Comparison of ENCODE assay signal across 18 cellular contexts in genomic region chr6:155219858-155220301, GRCh38.
DNase-seq lines count a peak whose midpoint lies in the region; ATAC-seq lines count a peak whose summit lies in the region.
"Had no signal": no experiment of that assay in that cellular context is flagged by ENCODE, and none has a peak within 500 bp of the region (broad histone marks: within the 10 kb centered on the region; RNA-seq: fewer than 3 reads in every experiment).

No MANE protein-coding gene starts in this region.

- DNase-seq in NCI-H2081 (lab: John Stamatoyannopoulos, UW): peak; percentile 3 to 55
- no peak for DNase-seq in NCI-H2081 treated with DMSO at 0.1 percent for 48 hours (lab: John Stamatoyannopoulos, UW)
- DNase-seq in astrocyte of the hippocampus (ENCODE audit: low read depth, low spot score): peak; percentile 12
- DNase-seq in medulla oblongata (ENCODE audit: extremely low spot score): peak; percentile 64
- DNase-seq in activated T-cell treated with anti-CD3 and anti-CD28 coated beads, Interleukin-2, amount 50 U/mL, for 24 hours: no peak
- no peak for DNase-seq in stimulated activated naive B cell treated with anti-CD40 and anti-IgM and Interleukin-4, amounts not matched to agents 10 μg/mL and 1 μg/mL and 100 μg/mL, for 72 hours
- DNase-seq in ecto neural progenitor cell (ENCODE audit: low spot score): no peak
- DNase-seq: 8988T; activated CD8-positive, alpha-beta T cell treated with anti-CD3 and anti-CD28 coated beads for 36 hours; activated naive CD8-positive, alpha-beta T cell treated with anti-CD3 and anti-CD28 coated beads, Interleukin-2, amount 50 U/mL, for 24 hours; CD4-positive, alpha-beta memory T cell; kidney glomerular epithelial cell; NCI-H2171 treated with DMSO at 0.1 percent for 48 hours; ovary; RPMI8226; spleen had no signal

- no peak overlapping the region for H3K4me3 Mint-ChIP-seq in activated T-cell treated with anti-CD3 and anti-CD28 coated beads, Interleukin-2, amount 50 U/mL, for 24 hours
- no peak overlapping the region for H3K4me3 Mint-ChIP-seq in stimulated activated naive B cell treated with anti-CD40 and anti-IgM and Interleukin-4, amounts not matched to agents 10 μg/mL and 1 μg/mL and 100 μg/mL, for 72 hours
- H3K4me3 Mint-ChIP-seq: activated CD8-positive, alpha-beta T cell treated with anti-CD3 and anti-CD28 coated beads for 36 hours; activated naive CD8-positive, alpha-beta T cell treated with anti-CD3 and anti-CD28 coated beads, Interleukin-2, amount 50 U/mL, for 24 hours; CD4-positive, alpha-beta memory T cell; stimulated activated effector memory CD8-positive, alpha-beta T cell treated with anti-CD3 and anti-CD28 coated beads, Interleukin-12 subunit alpha, Interleukin-12 subunit beta, amount 100 ng/mL, for 72 hours had no signal

- no peak overlapping the region for H3K4me3 ChIP-seq in stomach smooth muscle (ENCODE audit: low read length in 2 of 2)
- H3K4me3 ChIP-seq: ovary, spleen had no signal

- H3K36me3 ChIP-seq in stomach smooth muscle (ENCODE audit: control insufficient read depth in 2 of 2, insufficient read depth in 2 of 2, low read length in 2 of 2): no peaks in the 10 kb centered on the region
- H3K36me3 ChIP-seq: ovary, spleen had no signal

- no peaks in the 10 kb centered on the region for H3K36me3 Mint-ChIP-seq in activated T-cell treated with anti-CD3 and anti-CD28 coated beads, Interleukin-2, amount 50 U/mL, for 24 hours (ENCODE audit: low read depth)
- H3K36me3 Mint-ChIP-seq in stimulated activated naive B cell treated with anti-CD40 and anti-IgM and Interleukin-4, amounts not matched to agents 10 μg/mL and 1 μg/mL and 100 μg/mL, for 72 hours: no peaks in the 10 kb centered on the region
- H3K36me3 Mint-ChIP-seq: CD4-positive, alpha-beta memory T cell had no signal

- H3K27ac ChIP-seq in stomach smooth muscle (ENCODE audit: low read length): peak overlapping the region; percentile 37
- H3K27ac ChIP-seq: ovary had no signal

- H3K27me3 ChIP-seq in stomach smooth muscle (ENCODE audit: control insufficient read depth in 1 of 2, insufficient read depth in 2 of 2, low read length in 2 of 2): no peaks in the 10 kb centered on the region
- H3K27me3 ChIP-seq: ovary, spleen had no signal

- H3K4me1 ChIP-seq in stomach smooth muscle (ENCODE audit: control insufficient read depth, insufficient read depth, low read length): peaks cover 9% of the 10 kb centered on the region

- H3K9me3 Mint-ChIP-seq in activated T-cell treated with anti-CD3 and anti-CD28 coated beads, Interleukin-2, amount 50 U/mL, for 24 hours: no peaks in the 10 kb centered on the region
- H3K9me3 Mint-ChIP-seq in stimulated activated naive B cell treated with anti-CD40 and anti-IgM and Interleukin-4, amounts not matched to agents 10 μg/mL and 1 μg/mL and 100 μg/mL, for 72 hours: no peaks in the 10 kb centered on the region
- H3K9me3 Mint-ChIP-seq: activated CD8-positive, alpha-beta T cell treated with anti-CD3 and anti-CD28 coated beads for 36 hours; activated naive CD8-positive, alpha-beta T cell treated with anti-CD3 and anti-CD28 coated beads, Interleukin-2, amount 50 U/mL, for 24 hours; CD4-positive, alpha-beta memory T cell; stimulated activated effector memory CD8-positive, alpha-beta T cell treated with anti-CD3 and anti-CD28 coated beads, Interleukin-12 subunit alpha, Interleukin-12 subunit beta, amount 100 ng/mL, for 72 hours had no signal

- no peaks in the 10 kb centered on the region for H3K27me3 Mint-ChIP-seq in activated T-cell treated with anti-CD3 and anti-CD28 coated beads, Interleukin-2, amount 50 U/mL, for 24 hours
- H3K27me3 Mint-ChIP-seq in stimulated activated naive B cell treated with anti-CD40 and anti-IgM and Interleukin-4, amounts not matched to agents 10 μg/mL and 1 μg/mL and 100 μg/mL, for 72 hours: peaks cover 0 to 4% of the 10 kb centered on the region in 2 donors

- peaks cover 26% of the 10 kb centered on the region for H3K4me1 Mint-ChIP-seq in activated T-cell treated with anti-CD3 and anti-CD28 coated beads, Interleukin-2, amount 50 U/mL, for 24 hours (ENCODE audit: low read depth)
- no peaks in the 10 kb centered on the region for H3K4me1 Mint-ChIP-seq in stimulated activated naive B cell treated with anti-CD40 and anti-IgM and Interleukin-4, amounts not matched to agents 10 μg/mL and 1 μg/mL and 100 μg/mL, for 72 hours

- H3K27ac Mint-ChIP-seq in activated T-cell treated with anti-CD3 and anti-CD28 coated beads, Interleukin-2, amount 50 U/mL, for 24 hours: no peak overlapping the region
- no peak overlapping the region for H3K27ac Mint-ChIP-seq in stimulated activated naive B cell treated with anti-CD40 and anti-IgM and Interleukin-4, amounts not matched to agents 10 μg/mL and 1 μg/mL and 100 μg/mL, for 72 hours
- H3K27ac Mint-ChIP-seq: activated CD8-positive, alpha-beta T cell treated with anti-CD3 and anti-CD28 coated beads for 36 hours; activated naive CD8-positive, alpha-beta T cell treated with anti-CD3 and anti-CD28 coated beads, Interleukin-2, amount 50 U/mL, for 24 hours; stimulated activated effector memory CD8-positive, alpha-beta T cell treated with anti-CD3 and anti-CD28 coated beads, Interleukin-12 subunit alpha, Interleukin-12 subunit beta, amount 100 ng/mL, for 72 hours had no signal

- no peak overlapping the region for H3K9ac ChIP-seq in stomach smooth muscle (ENCODE audit: low read length in 2 of 2)

- no peak for ATAC-seq in stimulated activated naive B cell treated with anti-CD40 and anti-IgM and Interleukin-4, amounts not matched to agents 10 μg/mL and 1 μg/mL and 100 μg/mL, for 72 hours (replicated peaks)
- ATAC-seq: activated CD8-positive, alpha-beta T cell treated with anti-CD3 and anti-CD28 coated beads for 36 hours; activated naive CD8-positive, alpha-beta T cell treated with anti-CD3 and anti-CD28 coated beads, Interleukin-2, amount 50 U/mL, for 24 hours; stimulated activated effector memory CD8-positive, alpha-beta T cell treated with anti-CD3 and anti-CD28 coated beads, Interleukin-12 subunit alpha, Interleukin-12 subunit beta, amount 100 ng/mL, for 72 hours had no signal

- H3K9me3 ChIP-seq in stomach smooth muscle (ENCODE audit: control insufficient read depth in 2 of 2, low read length in 2 of 2): no peaks in the 10 kb centered on the region
- H3K9me3 ChIP-seq: ovary, spleen had no signal

Comparison
In these comparisons a context has a peak if more than half of its experiments do, and no peak if none do; other contexts are left out.
1. DNase-seq: peak in NCI-H2081 (2 of 2), astrocyte of the hippocampus (single experiment) and medulla oblongata (single experiment); none in NCI-H2081 treated with DMSO at 0.1 percent for 48 hours (single experiment), activated T-cell treated with anti-CD3 and anti-CD28 coated beads, Interleukin-2, amount 50 U/mL, for 24 hours (single experiment), stimulated activated naive B cell treated with anti-CD40 and anti-IgM and Interleukin-4, amounts not matched to agents 10 μg/mL and 1 μg/mL and 100 μg/mL, for 72 hours (single experiment) and ecto neural progenitor cell (single experiment).